22 cellular contexts compared by ENCODE assay signal in genomic region chr5:168176941-168177340, GRCh38.
DNase-seq lines count a peak whose midpoint lies in the region; ATAC-seq lines count a peak whose summit lies in the region.
"Had no signal": no experiment of that assay in that cellular context is flagged by ENCODE, and none has a peak within 500 bp of the region (broad histone marks: within the 10 kb centered on the region; RNA-seq: fewer than 3 reads in every experiment).

No MANE protein-coding gene starts in this region.

- no peak overlapping the region for H3K4me3 ChIP-seq in neuronal stem cell (ENCODE audit: low read length in 2 of 2)
- H3K4me3 ChIP-seq: BLaER1 treated with 17β-estradiol and CSF1 and Interleukin-3, amounts not matched to agents 10 nM and 100 nM; GM23338 had no signal

- no peaks in the 10 kb centered on the region for H3K4me1 Mint-ChIP-seq in T-helper 17 cell
- H3K4me1 Mint-ChIP-seq: CD4-positive, alpha-beta memory T cell had no signal

- no peak overlapping the region for H2BK5ac ChIP-seq in neuronal stem cell (ENCODE audit: low read length)

- no peak overlapping the region for H3K27ac ChIP-seq in neuronal stem cell (replicated peaks; ENCODE audit: low read length)
- H3K27ac ChIP-seq: 22Rv1; BLaER1 treated with 17β-estradiol and CSF1 and Interleukin-3, amounts not matched to agents 10 nM and 100 nM had no signal

- no peak overlapping the region for H4K91ac ChIP-seq in neuronal stem cell (ENCODE audit: low read depth, low read length, poor library complexity)

- no peaks in the 10 kb centered on the region for H3K36me3 ChIP-seq in neuronal stem cell (replicated peaks in 1 of 2; ENCODE audit: control insufficient read depth in 2 of 2, insufficient read depth in 2 of 2, low read length in 2 of 2)
- H3K36me3 ChIP-seq: BE2C had no signal

- H2AFZ ChIP-seq in neuronal stem cell (ENCODE audit: low read length): no peak overlapping the region
- H2AFZ ChIP-seq: GM23338 had no signal

- no peak overlapping the region for H4K8ac ChIP-seq in neuronal stem cell (ENCODE audit: low read depth, low read length)

- peaks cover 5% of the 10 kb centered on the region for H3K27me3 Mint-ChIP-seq in T-helper 17 cell
- H3K27me3 Mint-ChIP-seq: CD4-positive, alpha-beta memory T cell had no signal

- no peak overlapping the region for H3K4me2 ChIP-seq in neuronal stem cell (ENCODE audit: insufficient read depth, low read length, poor library complexity, severe bottlenecking)
- H3K4me2 ChIP-seq: GM23338 had no signal

- H3K36me3 Mint-ChIP-seq in T-helper 17 cell (ENCODE audit: low read depth): no peaks in the 10 kb centered on the region
- H3K36me3 Mint-ChIP-seq: CD14-positive monocyte; CD4-positive, alpha-beta memory T cell had no signal

- no peak overlapping the region for H3K14ac ChIP-seq in neuronal stem cell (ENCODE audit: low read length)

- H3K79me1 ChIP-seq in neuronal stem cell (ENCODE audit: low read depth, low read length): no peaks in the 10 kb centered on the region

- no peak overlapping the region for H3K23ac ChIP-seq in neuronal stem cell (ENCODE audit: low read depth, low read length, poor library complexity)

- H2BK120ac ChIP-seq in neuronal stem cell (ENCODE audit: low read depth, low read length): no peak overlapping the region

- no CpG with 5 or more reads among the region's 3 CpGs for WGBS in neuronal stem cell (ENCODE audit: extremely low coverage in 2 of 2, insufficient read length in 2 of 2, insufficient replicate concordance in 1 of 2), 2 donors

- no peak overlapping the region for H2AK5ac ChIP-seq in neuronal stem cell (ENCODE audit: low read depth, low read length)

- H3K4ac ChIP-seq in neuronal stem cell (ENCODE audit: low read length): no peak overlapping the region

- no peaks in the 10 kb centered on the region for H3K27me3 ChIP-seq in neuronal stem cell (ENCODE audit: control insufficient read depth in 3 of 3, insufficient read depth in 3 of 3, low read depth in 1 of 3, low read length in 3 of 3)
- H3K27me3 ChIP-seq: BE2C; BLaER1 treated with 17β-estradiol and CSF1 and Interleukin-3, amounts not matched to agents 10 nM and 100 nM had no signal

- ATAC-seq in T-helper 17 cell: no peak
- ATAC-seq in HG02938 (IDR thresholded peaks at IDR 0.05; ENCODE audit: unreplicated experiment): no peak
- ATAC-seq: GM23338, HCT116 had no signal

- in situ Hi-C loops in ACHN (cut with HindIII; ENCODE audit: low pct_ligation_motif_present, low pct_unique_long_range_greater_than_20kb, low sequenced_read_pairs): no loop called here

- peak overlapping the region; percentile 4 for H3K4me3 Mint-ChIP-seq in T-helper 17 cell
- H3K4me3 Mint-ChIP-seq: CD14-positive monocyte; CD4-positive, alpha-beta memory T cell; GM23338; H9 had no signal

- peaks cover 10 to 34% of the 10 kb centered on the region in 2 donors for H3K4me1 ChIP-seq in neuronal stem cell (ENCODE audit: control insufficient read depth in 2 of 2, insufficient read depth in 1 of 2, low read depth in 1 of 2, low read length in 2 of 2)

- no peak overlapping the region for H2BK12ac ChIP-seq in neuronal stem cell (ENCODE audit: low read length)

- no peak overlapping the region for H3K9ac ChIP-seq in neuronal stem cell (ENCODE audit: low read depth, low read length, poor library complexity)
- H3K9ac ChIP-seq: BLaER1 treated with 17β-estradiol and CSF1 and Interleukin-3, amounts not matched to agents 10 nM and 100 nM had no signal

- H3K9me3 ChIP-seq in T-helper 17 cell (ENCODE audit: control insufficient read depth, low read length, poor library complexity, severe bottlenecking): no peaks in the 10 kb centered on the region
- H3K9me3 ChIP-seq in neuronal stem cell (replicated peaks in 1 of 2; ENCODE audit: control insufficient read depth in 2 of 2, insufficient read depth in 1 of 2, low read depth in 1 of 2, low read length in 2 of 2): no peaks in the 10 kb centered on the region
- H3K9me3 ChIP-seq: BE2C; BLaER1 treated with 17β-estradiol and CSF1 and Interleukin-3, amounts not matched to agents 10 nM and 100 nM had no signal

- peak overlapping the region; percentile 49 for H3K18ac ChIP-seq in neuronal stem cell (ENCODE audit: low read length)

- no peak overlapping the region for H3K27ac Mint-ChIP-seq in T-helper 17 cell
- H3K27ac Mint-ChIP-seq: CD4-positive, alpha-beta memory T cell; GM23338; H9 had no signal

- DNase-seq in NCI-H2227 treated with DMSO at 0.1 percent for 48 hours (lab: John Stamatoyannopoulos, UW): peak; percentile 38
- no peak for DNase-seq in NCI-H2227 (lab: John Stamatoyannopoulos, UW; ENCODE audit: unreplicated experiment)
- DNase-seq in CD1c-positive myeloid dendritic cell (ENCODE audit: extremely low spot score): peak; percentile 27
- DNase-seq in T-helper 17 cell: no peak
- no peak for DNase-seq in neuronal stem cell (ENCODE audit: low spot score)
- no peak for DNase-seq in amygdala (lab: John Stamatoyannopoulos, UW)
- no peak for DNase-seq in ACHN
- DNase-seq: AML-193; BE2C; Calu3; CD4-positive, alpha-beta memory T cell; COR-L47; DMS53; DMS79 treated with DMSO at 0.1 percent for 48 hours; GF-D8; H9 had no signal

- no peak overlapping the region for H2BK15ac ChIP-seq in neuronal stem cell (ENCODE audit: low read length)

Comparison
In these comparisons a context has a peak if more than half of its experiments do, and no peak if none do; other contexts are left out.
1. DNase-seq: peak in NCI-H2227 treated with DMSO at 0.1 percent for 48 hours (single experiment) and CD1c-positive myeloid dendritic cell (single experiment); none in NCI-H2227 (single experiment), T-helper 17 cell (0 of 3), neuronal stem cell (single experiment), amygdala (0 of 56) and ACHN (single experiment).